In genomic region chr20:13492001-13492480, GRCh38 we compare ENCODE assay signal across 9 cellular contexts.
A peak's percentile ranks its signal among the peaks of the same experiment; 100 is the strongest.
DNase-seq lines count a peak whose midpoint lies in the region; ATAC-seq and TF ChIP-seq lines count a peak whose summit lies in the region.
"Had no signal": no experiment of that assay in that cellular context is flagged by ENCODE, and none has a peak within 500 bp of the region (broad histone marks: within the 10 kb centered on the region; RNA-seq: fewer than 3 reads in every experiment).

No MANE protein-coding gene starts in this region.

- 33% methylated on average over 3 of the region's 3 CpGs for WGBS in right cardiac atrium
- 24 to 56% (median 27%) methylated on average over 3 of the region's 3 CpGs for WGBS in ovary, 3 donors

- peaks cover 32% of the 10 kb centered on the region for H3K4me1 ChIP-seq in adipocyte (ENCODE audit: control insufficient read depth, insufficient read depth, low read length)
- H3K4me1 ChIP-seq in right cardiac atrium (ENCODE audit: control insufficient read depth, insufficient read depth, low read length), result peaks cover 3% of the 10 kb centered on the region
- no peaks in the 10 kb centered on the region for H3K4me1 ChIP-seq in ovary (ENCODE audit: insufficient read depth)

- no peak overlapping the region for H3K9ac ChIP-seq in adipocyte (ENCODE audit: low read length)

- no peak for TF ChIP-seq EP300 in ovary (IDR thresholded peaks at IDR 0.05)

- DNase-seq in H4 (ENCODE audit: low spot score) (peak; percentile 51), adipocyte (ENCODE audit: low read depth) (peak; percentile 67), right cardiac atrium (peak; percentile 36 to 68 (median 47)), sciatic nerve (ENCODE audit: low spot score) (no peak), ovary (no peak), dedifferentiated amniotic fluid mesenchymal stem cell (ENCODE audit: extremely low spot score) (no peak)
- no peak for DNase-seq in stimulated activated naive CD8-positive, alpha-beta T cell treated with anti-CD3 and anti-CD28 coated beads, Interleukin-15, amount 100 ng/mL, for 72 hours

- H3K9me3 ChIP-seq in adipocyte (ENCODE audit: control insufficient read depth, low read length), result peaks cover 2% of the 10 kb centered on the region
- H3K9me3 ChIP-seq in right cardiac atrium (ENCODE audit: control insufficient read depth, low read length), result no peaks in the 10 kb centered on the region
- H3K9me3 ChIP-seq in ovary, result no peaks in the 10 kb centered on the region

- intact Hi-C loops in right cardiac atrium (cut with DNase I) (no loop called here), sciatic nerve (cut with DNase I) (no loop called here), ovary (cut with DNase I) (no loop called here)

- ATAC-seq in right cardiac atrium (peak; percentile 93 to 94), sciatic nerve (peak; percentile 96), GM18868 (IDR thresholded peaks at IDR 0.05; ENCODE audit: unreplicated experiment) (no peak)
- no peak for ATAC-seq in stimulated activated naive CD8-positive, alpha-beta T cell treated with anti-CD3 and anti-CD28 coated beads, Interleukin-15, amount 100 ng/mL, for 72 hours

- H3K27me3 Mint-ChIP-seq in stimulated activated naive CD8-positive, alpha-beta T cell treated with anti-CD3 and anti-CD28 coated beads, Interleukin-15, amount 100 ng/mL, for 72 hours, result no peaks in the 10 kb centered on the region

- no peak for TF ChIP-seq CTCF in ovary (IDR thresholded peaks at IDR 0.05)

- H3K27ac ChIP-seq in right cardiac atrium (ENCODE audit: low read length) (no peak overlapping the region), ovary (no peak overlapping the region)
- H3K27ac ChIP-seq: VCaP had no signal

- no peak overlapping the region for H3K27ac Mint-ChIP-seq in stimulated activated naive CD8-positive, alpha-beta T cell treated with anti-CD3 and anti-CD28 coated beads, Interleukin-15, amount 100 ng/mL, for 72 hours

- TF ChIP-seq POLR2A in ovary (IDR thresholded peaks at IDR 0.05), result no peak

- H3K4me1 Mint-ChIP-seq in stimulated activated naive CD8-positive, alpha-beta T cell treated with anti-CD3 and anti-CD28 coated beads, Interleukin-15, amount 100 ng/mL, for 72 hours, result no peaks in the 10 kb centered on the region

- H3K4me3 ChIP-seq in adipocyte (ENCODE audit: low read length), result peak overlapping the region; percentile 14
- H3K4me3 ChIP-seq in right cardiac atrium (ENCODE audit: low read length), result no peak overlapping the region
- no peak overlapping the region for H3K4me3 ChIP-seq in ovary

- no peaks in the 10 kb centered on the region for H3K36me3 ChIP-seq in adipocyte (ENCODE audit: control insufficient read depth, insufficient read depth, low read length, severe bottlenecking)
- no peaks in the 10 kb centered on the region for H3K36me3 ChIP-seq in ovary

- H3K27me3 ChIP-seq in adipocyte (replicated peaks; ENCODE audit: control insufficient read depth, insufficient read depth, low read length) (no peaks in the 10 kb centered on the region), right cardiac atrium (ENCODE audit: control insufficient read depth, insufficient read depth) (no peaks in the 10 kb centered on the region), ovary (no peaks in the 10 kb centered on the region)

- peaks cover 4% of the 10 kb centered on the region in 2 donors for H3K9me3 Mint-ChIP-seq in stimulated activated naive CD8-positive, alpha-beta T cell treated with anti-CD3 and anti-CD28 coated beads, Interleukin-15, amount 100 ng/mL, for 72 hours

- no peak overlapping the region for H3K4me3 Mint-ChIP-seq in stimulated activated naive CD8-positive, alpha-beta T cell treated with anti-CD3 and anti-CD28 coated beads, Interleukin-15, amount 100 ng/mL, for 72 hours

Comparison
In these comparisons a context has a peak if more than half of its experiments do, and no peak if none do; other contexts are left out.
1. DNase-seq: peak in H4 (single experiment), adipocyte (single experiment) and right cardiac atrium (3 of 3); none in sciatic nerve (single experiment), ovary (0 of 5), stimulated activated naive CD8-positive, alpha-beta T cell treated with anti-CD3 and anti-CD28 coated beads, Interleukin-15, amount 100 ng/mL, for 72 hours (0 of 2) and dedifferentiated amniotic fluid mesenchymal stem cell (single experiment).
2. ATAC-seq: peak in right cardiac atrium (2 of 2) and sciatic nerve (single experiment); none in GM18868 (single experiment) and stimulated activated naive CD8-positive, alpha-beta T cell treated with anti-CD3 and anti-CD28 coated beads, Interleukin-15, amount 100 ng/mL, for 72 hours (single experiment).